1 cellular context compared by ENCODE assay signal in the genomic region with DNA sequence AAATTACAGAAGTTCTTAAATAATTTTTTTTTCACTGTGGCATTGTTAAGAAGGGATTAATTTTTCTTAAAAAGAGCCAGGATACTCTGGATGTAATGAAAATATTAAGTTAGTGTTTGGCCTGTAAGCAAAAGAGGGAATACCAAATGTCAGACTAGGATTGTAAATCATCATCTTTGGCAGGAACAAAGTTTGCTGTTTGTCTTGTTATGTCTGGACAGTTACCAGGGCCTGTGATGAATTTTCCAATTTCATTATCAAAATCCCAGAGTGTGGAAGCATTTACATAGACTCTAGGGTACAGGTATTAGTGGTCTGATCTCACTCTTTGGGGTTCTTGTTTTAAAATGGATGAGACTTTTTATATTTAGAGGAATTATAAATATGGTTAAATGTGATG.
TF ChIP-seq lines count a peak whose summit lies in the region.

No MANE protein-coding gene starts in this region.

TF ChIP-seq in IMR-90, 13 proteins besides CTCF, POLR2A, EP300 and RAD21 (continued from another document):
- TF ChIP-seq NFE2L2 (IDR thresholded peaks at IDR 0.05; ENCODE audit: low read depth, low read length) (no peak), MXI1 (IDR thresholded peaks at IDR 0.05; ENCODE audit: borderline replicate concordance, low read depth, low read length) (no peak), MAZ (IDR thresholded peaks at IDR 0.05; ENCODE audit: borderline replicate concordance, low read depth, low read length) (no peak)
